Comparison of ENCODE assay signal across 7 cellular contexts in the genomic region with DNA sequence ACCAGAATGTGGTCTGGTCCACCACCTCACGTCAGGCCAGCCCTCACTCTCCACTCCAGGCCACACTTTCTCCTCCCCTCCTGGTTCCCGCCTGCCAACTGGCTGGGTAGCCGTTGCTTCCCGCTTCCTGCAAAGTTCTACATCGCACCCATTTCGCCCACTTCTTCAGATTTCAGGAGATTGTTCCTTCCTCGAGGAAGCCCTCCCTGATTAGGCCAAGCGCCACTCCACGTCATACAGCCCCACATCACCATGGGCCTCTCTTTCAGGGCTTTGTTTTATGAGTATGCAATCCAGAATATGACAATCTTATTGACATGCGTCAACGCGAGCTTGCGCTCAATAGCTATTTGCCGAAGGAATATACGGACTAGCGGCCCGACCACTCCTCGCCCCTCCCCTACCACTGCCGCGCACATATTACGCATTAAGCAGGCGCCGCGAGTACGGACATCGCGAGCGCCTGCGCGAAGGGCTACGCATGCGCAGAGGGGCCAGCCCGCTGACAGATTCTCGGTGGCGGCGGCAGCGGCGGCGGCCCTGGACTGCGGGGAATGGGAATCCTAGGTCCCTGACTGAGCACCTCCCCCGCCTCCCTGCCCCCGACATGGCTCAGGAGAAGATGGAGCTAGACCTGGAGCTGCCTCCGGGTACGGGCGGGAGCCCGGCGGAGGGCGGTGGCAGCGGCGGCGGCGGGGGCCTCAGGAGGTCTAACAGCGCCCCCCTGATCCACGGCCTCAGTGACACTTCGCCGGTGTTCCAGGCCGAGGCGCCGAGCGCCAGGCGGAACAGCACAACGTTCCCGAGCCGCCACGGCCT.
DNase-seq lines count a peak whose midpoint lies in the region; ATAC-seq, FAIRE-seq and TF ChIP-seq lines count a peak whose summit lies in the region.

No MANE protein-coding gene starts in this region.

- H3K79me2 ChIP-seq in K562 (ENCODE audit: control insufficient read depth, insufficient read depth, low read length) = peaks cover 88% of the 10 kb centered on the region

- H2AFZ ChIP-seq in K562 (ENCODE audit: low read depth, low read length) = peak overlapping the region; percentile 92

- peak overlapping the region; percentile 88 to 92 for H3K9ac ChIP-seq in K562 (ENCODE audit: insufficient read depth in 1 of 2, low read depth in 2 of 2, low read length in 2 of 2)

- H3K4me1 ChIP-seq in K562 (replicated peaks in 1 of 2; ENCODE audit: control insufficient read depth in 2 of 2, insufficient read depth in 2 of 2, low read length in 2 of 2) = peaks cover 4 to 39% of the 10 kb centered on the region in 2 experiments; a peak in 4 of 5 replicates
- H3K4me1 ChIP-seq in sigmoid colon = peaks cover 0 to 50% (median 46%) of the 10 kb centered on the region in 4 donors

- TF ChIP-seq RAD21 in K562 (CRISPR knock-in tag; conservative IDR thresholded peaks at IDR 0.05 in 1 of 2, IDR thresholded peaks at IDR 0.05 in 1 of 2) = peak; percentile 29 to 65; a peak in 3 of 4 replicates

- POLR2A ChIA-PET in K562 (lab: Yijun Ruan, JAX) = interaction anchor here (0.7 to 1.0 kb wide), 5 partner anchors 11 to 90 kb away, joined by 3 to 4 read pairs (median 4); no protein-coding TSS in a partner anchor

- H4K20me1 ChIP-seq in K562 (replicated peaks; ENCODE audit: control insufficient read depth, insufficient read depth, low read length) = peaks cover 10% of the 10 kb centered on the region

- CTCF ChIA-PET in K562 (lab: Yijun Ruan, JAX; ENCODE audit: low intra/inter-chr PET ratio) = no interaction called here

- H3K4me3 ChIP-seq in K562 (peak overlapping the region; percentile 81), sigmoid colon (peak overlapping the region; percentile 77 to 82 (median 80))

- peak; percentile 34; the same call in 1 of the 2 replicates for TF ChIP-seq EP300 in K562 (IDR thresholded peaks at IDR 0.05; ENCODE audit: low read length)
- TF ChIP-seq EP300 in sigmoid colon (IDR thresholded peaks at IDR 0.05) = no peak

- no peaks in the 10 kb centered on the region for H3K9me1 ChIP-seq in K562 (ENCODE audit: control insufficient read depth, insufficient read depth, low read length)

- intact Hi-C loops in K562 (cut with micrococcal nuclease) = loop anchor here (2.0 to 10.0 kb wide), 6 partner anchors 29 to 243 kb away; partner anchors contain the start of gene PIP5K1B
- intact Hi-C loops in sigmoid colon (cut with DNase I) = loop anchor here (2.0 to 5.0 kb wide), 4 partner anchors 75 to 198 kb away; partner anchors contain the start of gene PIP5K1B

- FAIRE-seq in K562 (lab: Jason Lieb, UNC) = peak; percentile 79

- TF ChIP-seq POLR2A in K562 (conservative IDR thresholded peaks at IDR 0.05) (peak; percentile 82), sigmoid colon (IDR thresholded peaks at IDR 0.05) (peak; percentile 79 to 84)

- peaks cover 9% of the 10 kb centered on the region; the same call in 2 of the 3 replicates for H3K36me3 ChIP-seq in K562 (ENCODE audit: control insufficient read depth, insufficient read depth, low read length)
- H3K36me3 ChIP-seq in sigmoid colon = no peaks in the 10 kb centered on the region

- peak; percentile 93 for DNase-seq in NCI-H2029 (lab: John Stamatoyannopoulos, UW)
- DNase-seq in T1000 (lab: John Stamatoyannopoulos, UW) = peak; percentile 85
- peak; percentile 88 to 93 (median 88) for DNase-seq in K562 (ENCODE audit: extremely low read depth in 1 of 4, low spot score in 3 of 4)
- peak; percentile 53 for DNase-seq in iPS DF 4.7 (ENCODE audit: extremely low read depth, low spot score)
- peak; percentile 97 for DNase-seq in sigmoid colon

- no peaks in the 10 kb centered on the region for H3K27me3 ChIP-seq in K562 (ENCODE audit: control insufficient read depth in 2 of 2, insufficient read depth in 2 of 2, low read length in 2 of 2)
- H3K27me3 ChIP-seq in sigmoid colon = no peaks in the 10 kb centered on the region

- peak; percentile 31 to 66 (median 40); a peak in 5 of 6 replicates for TF ChIP-seq CTCF in K562 (IDR thresholded peaks at IDR 0.05 in 2 of 3, conservative IDR thresholded peaks at IDR 0.05 in 1 of 3; ENCODE audit: insufficient read depth in 2 of 3, low read depth in 1 of 3, low read length in 3 of 3)
- TF ChIP-seq CTCF in sigmoid colon (IDR thresholded peaks at IDR 0.05) = no peak

- TSS peak; percentile 74 for BruUV-seq in K562 (replicated peaks; lab: Mats Ljungman, UMichigan)

- ATAC-seq in GM18508 (IDR thresholded peaks at IDR 0.05; ENCODE audit: insufficient read depth, unreplicated experiment) = peak; percentile 53
- peak; percentile 80 for ATAC-seq in HG02981 (IDR thresholded peaks at IDR 0.05; ENCODE audit: unreplicated experiment)
- peak; percentile 76 for ATAC-seq in K562

- WGBS in K562 (ENCODE audit: insufficient coverage, low coverage, missing lambda C conversion rate) = 0% methylated on average over 41 of the region's 65 CpGs
- 1% methylated on average over 65 of the region's 65 CpGs for WGBS in sigmoid colon, 2 donors

- H3K9me3 ChIP-seq in K562 (replicated peaks; ENCODE audit: control insufficient read depth, insufficient read depth, low read depth, low read length) = no peaks in the 10 kb centered on the region
- H3K9me3 ChIP-seq in sigmoid colon = no peaks in the 10 kb centered on the region

- in situ Hi-C loops in K562 (cut with MboI) = loop anchor here (5.0 kb wide), 1 partner anchor 77 kb away; no protein-coding TSS in a partner anchor

- H3K27ac ChIP-seq in K562 (ENCODE audit: extremely low read depth, low read depth, low read length) (peak overlapping the region; percentile 99), sigmoid colon (peak overlapping the region; percentile 91 to 95 (median 93))

- H3K4me2 ChIP-seq in K562 (ENCODE audit: insufficient read depth, low read length) = peak overlapping the region; percentile 98

TF ChIP-seq in K562, 482 proteins besides CTCF, POLR2A, EP300 and RAD21 (continues in another document):
- TF ChIP-seq BRD4 (IDR thresholded peaks at IDR 0.05) (peak; percentile 78; the same call in 1 of the 2 replicates), FOXP1 (CRISPR knock-in tag; IDR thresholded peaks at IDR 0.05) (no peak), HDAC1 (IDR thresholded peaks at IDR 0.05) (peak in 1 of 2 experiments; percentile 47; a peak in 2 of 4 replicates)
- TF ChIP-seq, protein P1, sequence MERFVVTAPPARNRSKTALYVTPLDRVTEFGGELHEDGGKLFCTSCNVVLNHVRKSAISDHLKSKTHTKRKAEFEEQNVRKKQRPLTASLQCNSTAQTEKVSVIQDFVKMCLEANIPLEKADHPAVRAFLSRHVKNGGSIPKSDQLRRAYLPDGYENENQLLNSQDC (CRISPR knock-in tag; IDR thresholded peaks at IDR 0.05) = no peak; the same call in 1 of the 2 replicates

Comparison
In these comparisons a context has a peak if more than half of its experiments do, and no peak if none do; other contexts are left out.
1. Peak in every context shown above with its lines: DNase-seq, ATAC-seq, H3K4me3 ChIP-seq and H3K27ac ChIP-seq.
2. CTCF ChIP-seq: peak in K562 (3 of 3); none in sigmoid colon (0 of 4).